Comparison of ENCODE assay signal across 1 cellular context in genomic region chr12:124916370-124917134, GRCh38.
TF ChIP-seq lines count a peak whose summit lies in the region.

No MANE protein-coding gene starts in this region.

TF ChIP-seq in SK-N-SH, 30 proteins besides CTCF, POLR2A, EP300 and RAD21 (continued from another document):
- TF ChIP-seq IRF3 (IDR thresholded peaks at IDR 0.05; ENCODE audit: low read depth, low read length): no peak
- TF ChIP-seq TAF1 (IDR thresholded peaks at IDR 0.05; ENCODE audit: borderline replicate concordance, low read depth, low read length): no peak; the same call in 1 of the 2 replicates
- peak; percentile 60; the same call in 1 of the 2 replicates for TF ChIP-seq NFIC (IDR thresholded peaks at IDR 0.05; ENCODE audit: borderline replicate concordance)
- no peak for TF ChIP-seq NRF1 (IDR thresholded peaks at IDR 0.05; ENCODE audit: low read depth, low read length)
- TF ChIP-seq, protein P1, sequence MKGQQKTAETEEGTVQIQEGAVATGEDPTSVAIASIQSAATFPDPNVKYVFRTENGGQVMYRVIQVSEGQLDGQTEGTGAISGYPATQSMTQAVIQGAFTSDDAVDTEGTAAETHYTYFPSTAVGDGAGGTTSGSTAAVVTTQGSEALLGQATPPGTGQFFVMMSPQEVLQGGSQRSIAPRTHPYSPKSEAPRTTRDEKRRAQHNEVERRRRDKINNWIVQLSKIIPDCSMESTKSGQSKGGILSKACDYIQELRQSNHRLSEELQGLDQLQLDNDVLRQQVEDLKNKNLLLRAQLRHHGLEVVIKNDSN (IDR thresholded peaks at IDR 0.05; ENCODE audit: borderline replicate concordance, low read depth): no peak
- TF ChIP-seq FOXJ3 (CRISPR knock-in tag; IDR thresholded peaks at IDR 0.05): no peak
- peak; percentile 42; the same call in 1 of the 2 replicates for TF ChIP-seq POLR2AphosphoS5 (IDR thresholded peaks at IDR 0.05; ENCODE audit: low read depth, low read length)
- TF ChIP-seq MAX (IDR thresholded peaks at IDR 0.05; ENCODE audit: low read depth): peak; percentile 49
- peak; percentile 71 for TF ChIP-seq TCF12 (IDR thresholded peaks at IDR 0.05)
- TF ChIP-seq, protein P2, sequence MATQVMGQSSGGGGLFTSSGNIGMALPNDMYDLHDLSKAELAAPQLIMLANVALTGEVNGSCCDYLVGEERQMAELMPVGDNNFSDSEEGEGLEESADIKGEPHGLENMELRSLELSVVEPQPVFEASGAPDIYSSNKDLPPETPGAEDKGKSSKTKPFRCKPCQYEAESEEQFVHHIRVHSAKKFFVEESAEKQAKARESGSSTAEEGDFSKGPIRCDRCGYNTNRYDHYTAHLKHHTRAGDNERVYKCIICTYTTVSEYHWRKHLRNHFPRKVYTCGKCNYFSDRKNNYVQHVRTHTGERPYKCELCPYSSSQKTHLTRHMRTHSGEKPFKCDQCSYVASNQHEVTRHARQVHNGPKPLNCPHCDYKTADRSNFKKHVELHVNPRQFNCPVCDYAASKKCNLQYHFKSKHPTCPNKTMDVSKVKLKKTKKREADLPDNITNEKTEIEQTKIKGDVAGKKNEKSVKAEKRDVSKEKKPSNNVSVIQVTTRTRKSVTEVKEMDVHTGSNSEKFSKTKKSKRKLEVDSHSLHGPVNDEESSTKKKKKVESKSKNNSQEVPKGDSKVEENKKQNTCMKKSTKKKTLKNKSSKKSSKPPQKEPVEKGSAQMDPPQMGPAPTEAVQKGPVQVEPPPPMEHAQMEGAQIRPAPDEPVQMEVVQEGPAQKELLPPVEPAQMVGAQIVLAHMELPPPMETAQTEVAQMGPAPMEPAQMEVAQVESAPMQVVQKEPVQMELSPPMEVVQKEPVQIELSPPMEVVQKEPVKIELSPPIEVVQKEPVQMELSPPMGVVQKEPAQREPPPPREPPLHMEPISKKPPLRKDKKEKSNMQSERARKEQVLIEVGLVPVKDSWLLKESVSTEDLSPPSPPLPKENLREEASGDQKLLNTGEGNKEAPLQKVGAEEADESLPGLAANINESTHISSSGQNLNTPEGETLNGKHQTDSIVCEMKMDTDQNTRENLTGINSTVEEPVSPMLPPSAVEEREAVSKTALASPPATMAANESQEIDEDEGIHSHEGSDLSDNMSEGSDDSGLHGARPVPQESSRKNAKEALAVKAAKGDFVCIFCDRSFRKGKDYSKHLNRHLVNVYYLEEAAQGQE (IDR thresholded peaks at IDR 0.05; ENCODE audit: low read depth, low read length): 0 out of 2 replicates have a peak, but pooled peaks have one; percentile 16
